ENCODE assay signal across 1 cellular context in genomic region chr9:68708513-68708912, GRCh38.
TF ChIP-seq lines count a peak whose summit lies in the region.

No MANE protein-coding gene starts in this region.

TF ChIP-seq in HepG2, 621 proteins besides CTCF, POLR2A, EP300 and RAD21 (continued from another document):
- TF ChIP-seq AFF4 (CRISPR knock-in tag; IDR thresholded peaks at IDR 0.05) (no peak), NONO (IDR thresholded peaks at IDR 0.05) (no peak), NONO (CRISPR knock-in tag; conservative IDR thresholded peaks at IDR 0.05) (no peak), MLX (CRISPR knock-in tag; IDR thresholded peaks at IDR 0.05) (no peak), HNRNPL (IDR thresholded peaks at IDR 0.05; ENCODE audit: low read depth, low read length) (no peak), ZNF136 (CRISPR knock-in tag; IDR thresholded peaks at IDR 0.05; ENCODE audit: low read depth) (no peak), ZNF180 (CRISPR knock-in tag; IDR thresholded peaks at IDR 0.05; ENCODE audit: borderline replicate concordance, low read depth) (no peak), PATZ1 (CRISPR knock-in tag; IDR thresholded peaks at IDR 0.05) (no peak), ZNF446 (CRISPR knock-in tag; IDR thresholded peaks at IDR 0.05) (no peak), CBFB (CRISPR knock-in tag; IDR thresholded peaks at IDR 0.05) (no peak), MEIS1 (CRISPR knock-in tag; IDR thresholded peaks at IDR 0.05; ENCODE audit: borderline replicate concordance) (no peak), ZBTB7B (CRISPR knock-in tag; IDR thresholded peaks at IDR 0.05) (no peak)
